Comparison of ENCODE assay signal across 2 cellular contexts in the genomic region with DNA sequence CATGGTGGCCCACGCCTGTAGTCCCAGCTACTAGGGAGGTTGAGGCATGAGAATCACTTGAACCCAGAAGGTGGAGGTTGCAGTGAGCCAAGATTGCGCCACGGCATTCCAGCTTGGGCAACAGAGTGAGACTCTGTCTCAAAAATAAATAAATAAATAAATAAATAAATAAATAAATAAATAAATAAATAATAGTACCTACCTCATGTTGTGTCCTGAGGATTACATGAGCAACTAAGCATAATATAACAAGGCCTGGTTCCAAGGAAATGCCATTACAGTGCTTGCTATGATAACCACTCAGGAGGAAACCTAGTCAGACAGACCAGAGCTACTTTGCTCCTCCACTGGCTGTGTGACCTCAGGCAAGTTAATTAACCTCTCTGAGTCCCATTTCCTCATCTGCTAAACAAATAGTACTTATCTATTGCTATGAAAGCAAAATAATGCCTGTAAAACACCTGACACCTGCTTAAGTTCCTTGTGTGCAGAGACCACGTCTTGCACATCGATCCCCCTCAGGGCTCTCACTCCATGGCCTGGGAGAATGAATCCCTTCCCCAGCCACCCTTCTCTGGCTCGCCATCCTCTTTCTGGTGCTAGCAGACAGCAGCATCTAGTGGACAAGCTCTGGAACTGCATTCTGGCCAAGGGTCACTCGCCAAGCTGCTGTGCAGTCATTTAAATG.
TF ChIP-seq lines count a peak whose summit lies in the region.

No MANE protein-coding gene starts in this region.

TF ChIP-seq in WTC11, 78 proteins besides CTCF, POLR2A, EP300 and RAD21 (continued from another document):
- TF ChIP-seq, protein P1, sequence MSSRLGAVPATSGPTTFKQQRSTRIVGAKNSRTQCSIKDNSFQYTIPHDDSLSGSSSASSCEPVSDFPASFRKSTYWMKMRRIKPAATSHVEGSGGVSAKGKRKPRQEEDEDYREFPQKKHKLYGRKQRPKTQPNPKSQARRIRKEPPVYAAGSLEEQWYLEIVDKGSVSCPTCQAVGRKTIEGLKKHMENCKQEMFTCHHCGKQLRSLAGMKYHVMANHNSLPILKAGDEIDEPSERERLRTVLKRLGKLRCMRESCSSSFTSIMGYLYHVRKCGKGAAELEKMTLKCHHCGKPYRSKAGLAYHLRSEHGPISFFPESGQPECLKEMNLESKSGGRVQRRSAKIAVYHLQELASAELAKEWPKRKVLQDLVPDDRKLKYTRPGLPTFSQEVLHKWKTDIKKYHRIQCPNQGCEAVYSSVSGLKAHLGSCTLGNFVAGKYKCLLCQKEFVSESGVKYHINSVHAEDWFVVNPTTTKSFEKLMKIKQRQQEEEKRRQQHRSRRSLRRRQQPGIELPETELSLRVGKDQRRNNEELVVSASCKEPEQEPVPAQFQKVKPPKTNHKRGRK (CRISPR knock-in tag; IDR thresholded peaks at IDR 0.05; ENCODE audit: borderline replicate concordance): no peak
- TF ChIP-seq, protein P2, sequence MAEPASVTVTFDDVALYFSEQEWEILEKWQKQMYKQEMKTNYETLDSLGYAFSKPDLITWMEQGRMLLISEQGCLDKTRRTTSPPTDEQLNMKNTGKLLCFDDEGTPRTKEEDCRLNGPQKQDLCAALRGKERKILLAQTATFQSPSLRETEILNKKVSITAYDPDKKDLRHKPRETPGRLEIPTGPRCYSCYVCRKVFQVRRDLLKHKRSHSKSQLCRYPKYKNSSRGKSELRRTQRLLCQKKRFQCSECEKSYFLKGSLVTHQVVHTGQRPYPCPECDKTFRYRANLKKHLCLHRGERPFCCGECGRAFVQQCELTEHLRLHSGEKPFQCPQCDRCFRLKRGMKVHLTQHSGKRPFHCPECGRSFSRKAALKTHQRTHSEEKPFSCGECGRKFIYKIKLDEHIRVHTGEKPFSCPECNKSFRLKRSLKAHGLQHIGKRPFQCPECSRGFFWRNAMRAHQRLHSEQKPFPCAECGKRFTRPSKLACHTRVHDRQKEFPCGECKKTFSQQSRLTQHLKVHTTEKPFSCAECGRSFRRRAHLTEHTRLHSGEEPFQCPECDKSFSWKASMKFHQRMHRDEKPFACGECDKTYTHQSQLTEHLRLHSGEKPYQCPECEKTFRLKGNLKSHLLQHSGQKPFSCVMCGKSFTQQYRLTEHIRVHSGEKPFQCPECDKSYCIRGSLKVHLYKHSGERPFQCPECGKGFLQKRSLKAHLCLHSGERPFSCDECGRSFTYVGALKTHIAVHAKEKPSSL (CRISPR knock-in tag; conservative IDR thresholded peaks at IDR 0.05): no peak
- TF ChIP-seq GTF2I (CRISPR knock-in tag; conservative IDR thresholded peaks at IDR 0.05) (peak; percentile 90), GABPB1 (CRISPR knock-in tag; IDR thresholded peaks at IDR 0.05) (0 out of 2 replicates have a peak, but pooled peaks have one; percentile 25)
- TF ChIP-seq, protein P3, sequence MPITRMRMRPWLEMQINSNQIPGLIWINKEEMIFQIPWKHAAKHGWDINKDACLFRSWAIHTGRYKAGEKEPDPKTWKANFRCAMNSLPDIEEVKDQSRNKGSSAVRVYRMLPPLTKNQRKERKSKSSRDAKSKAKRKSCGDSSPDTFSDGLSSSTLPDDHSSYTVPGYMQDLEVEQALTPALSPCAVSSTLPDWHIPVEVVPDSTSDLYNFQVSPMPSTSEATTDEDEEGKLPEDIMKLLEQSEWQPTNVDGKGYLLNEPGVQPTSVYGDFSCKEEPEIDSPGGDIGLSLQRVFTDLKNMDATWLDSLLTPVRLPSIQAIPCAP (CRISPR knock-in tag; IDR thresholded peaks at IDR 0.05): no peak
TF ChIP-seq in WTC11: peak in this region for 3.

TF ChIP-seq in HepG2, 621 proteins besides CTCF, POLR2A, EP300 and RAD21 (continued from another document and continues in another):
- TF ChIP-seq, protein P4, sequence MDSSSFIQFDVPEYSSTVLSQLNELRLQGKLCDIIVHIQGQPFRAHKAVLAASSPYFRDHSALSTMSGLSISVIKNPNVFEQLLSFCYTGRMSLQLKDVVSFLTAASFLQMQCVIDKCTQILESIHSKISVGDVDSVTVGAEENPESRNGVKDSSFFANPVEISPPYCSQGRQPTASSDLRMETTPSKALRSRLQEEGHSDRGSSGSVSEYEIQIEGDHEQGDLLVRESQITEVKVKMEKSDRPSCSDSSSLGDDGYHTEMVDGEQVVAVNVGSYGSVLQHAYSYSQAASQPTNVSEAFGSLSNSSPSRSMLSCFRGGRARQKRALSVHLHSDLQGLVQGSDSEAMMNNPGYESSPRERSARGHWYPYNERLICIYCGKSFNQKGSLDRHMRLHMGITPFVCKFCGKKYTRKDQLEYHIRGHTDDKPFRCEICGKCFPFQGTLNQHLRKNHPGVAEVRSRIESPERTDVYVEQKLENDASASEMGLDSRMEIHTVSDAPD (CRISPR knock-in tag; IDR thresholded peaks at IDR 0.05): no peak
- TF ChIP-seq, protein P5, sequence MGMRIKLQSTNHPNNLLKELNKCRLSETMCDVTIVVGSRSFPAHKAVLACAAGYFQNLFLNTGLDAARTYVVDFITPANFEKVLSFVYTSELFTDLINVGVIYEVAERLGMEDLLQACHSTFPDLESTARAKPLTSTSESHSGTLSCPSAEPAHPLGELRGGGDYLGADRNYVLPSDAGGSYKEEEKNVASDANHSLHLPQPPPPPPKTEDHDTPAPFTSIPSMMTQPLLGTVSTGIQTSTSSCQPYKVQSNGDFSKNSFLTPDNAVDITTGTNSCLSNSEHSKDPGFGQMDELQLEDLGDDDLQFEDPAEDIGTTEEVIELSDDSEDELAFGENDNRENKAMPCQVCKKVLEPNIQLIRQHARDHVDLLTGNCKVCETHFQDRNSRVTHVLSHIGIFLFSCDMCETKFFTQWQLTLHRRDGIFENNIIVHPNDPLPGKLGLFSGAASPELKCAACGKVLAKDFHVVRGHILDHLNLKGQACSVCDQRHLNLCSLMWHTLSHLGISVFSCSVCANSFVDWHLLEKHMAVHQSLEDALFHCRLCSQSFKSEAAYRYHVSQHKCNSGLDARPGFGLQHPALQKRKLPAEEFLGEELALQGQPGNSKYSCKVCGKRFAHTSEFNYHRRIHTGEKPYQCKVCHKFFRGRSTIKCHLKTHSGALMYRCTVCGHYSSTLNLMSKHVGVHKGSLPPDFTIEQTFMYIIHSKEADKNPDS (CRISPR knock-in tag; IDR thresholded peaks at IDR 0.05): no peak
- TF ChIP-seq ZNF616 (CRISPR knock-in tag; IDR thresholded peaks at IDR 0.05; ENCODE audit: low read depth): no peak
- TF ChIP-seq ARNT2 (CRISPR knock-in tag; IDR thresholded peaks at IDR 0.05; ENCODE audit: low read depth): peak; percentile 67; the same call in 1 of the 2 replicates
- no peak; the same call in 1 of the 2 replicates for TF ChIP-seq NR2C2 (CRISPR knock-in tag; IDR thresholded peaks at IDR 0.05; ENCODE audit: borderline replicate concordance)
- TF ChIP-seq, protein P6, sequence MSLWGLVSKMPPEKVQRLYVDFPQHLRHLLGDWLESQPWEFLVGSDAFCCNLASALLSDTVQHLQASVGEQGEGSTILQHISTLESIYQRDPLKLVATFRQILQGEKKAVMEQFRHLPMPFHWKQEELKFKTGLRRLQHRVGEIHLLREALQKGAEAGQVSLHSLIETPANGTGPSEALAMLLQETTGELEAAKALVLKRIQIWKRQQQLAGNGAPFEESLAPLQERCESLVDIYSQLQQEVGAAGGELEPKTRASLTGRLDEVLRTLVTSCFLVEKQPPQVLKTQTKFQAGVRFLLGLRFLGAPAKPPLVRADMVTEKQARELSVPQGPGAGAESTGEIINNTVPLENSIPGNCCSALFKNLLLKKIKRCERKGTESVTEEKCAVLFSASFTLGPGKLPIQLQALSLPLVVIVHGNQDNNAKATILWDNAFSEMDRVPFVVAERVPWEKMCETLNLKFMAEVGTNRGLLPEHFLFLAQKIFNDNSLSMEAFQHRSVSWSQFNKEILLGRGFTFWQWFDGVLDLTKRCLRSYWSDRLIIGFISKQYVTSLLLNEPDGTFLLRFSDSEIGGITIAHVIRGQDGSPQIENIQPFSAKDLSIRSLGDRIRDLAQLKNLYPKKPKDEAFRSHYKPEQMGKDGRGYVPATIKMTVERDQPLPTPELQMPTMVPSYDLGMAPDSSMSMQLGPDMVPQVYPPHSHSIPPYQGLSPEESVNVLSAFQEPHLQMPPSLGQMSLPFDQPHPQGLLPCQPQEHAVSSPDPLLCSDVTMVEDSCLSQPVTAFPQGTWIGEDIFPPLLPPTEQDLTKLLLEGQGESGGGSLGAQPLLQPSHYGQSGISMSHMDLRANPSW (CRISPR knock-in tag; IDR thresholded peaks at IDR 0.05; ENCODE audit: borderline replicate concordance): no peak
- no peak for TF ChIP-seq ZNF747 (CRISPR knock-in tag; IDR thresholded peaks at IDR 0.05; ENCODE audit: borderline replicate concordance)
- peak; percentile 52; the same call in 1 of the 2 replicates for TF ChIP-seq ZNF263 (CRISPR knock-in tag; IDR thresholded peaks at IDR 0.05)
- peak; percentile 81 for TF ChIP-seq SALL1 (CRISPR knock-in tag; IDR thresholded peaks at IDR 0.05)
- TF ChIP-seq ZNF788 (CRISPR knock-in tag; IDR thresholded peaks at IDR 0.05; ENCODE audit: borderline replicate concordance): no peak
- peak; percentile 39; the same call in 1 of the 2 replicates for TF ChIP-seq ISL2 (CRISPR knock-in tag; IDR thresholded peaks at IDR 0.05)
- no peak for TF ChIP-seq RORA (CRISPR knock-in tag; IDR thresholded peaks at IDR 0.05)
- no peak for TF ChIP-seq ZKSCAN5 (CRISPR knock-in tag; IDR thresholded peaks at IDR 0.05)
- TF ChIP-seq, protein P7, sequence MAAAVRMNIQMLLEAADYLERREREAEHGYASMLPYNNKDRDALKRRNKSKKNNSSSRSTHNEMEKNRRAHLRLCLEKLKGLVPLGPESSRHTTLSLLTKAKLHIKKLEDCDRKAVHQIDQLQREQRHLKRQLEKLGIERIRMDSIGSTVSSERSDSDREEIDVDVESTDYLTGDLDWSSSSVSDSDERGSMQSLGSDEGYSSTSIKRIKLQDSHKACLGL (CRISPR knock-in tag; IDR thresholded peaks at IDR 0.05): no peak
- TF ChIP-seq ZNF24 (IDR thresholded peaks at IDR 0.05): peak; percentile 49
- TF ChIP-seq ZBTB1 (CRISPR knock-in tag; IDR thresholded peaks at IDR 0.05; ENCODE audit: borderline replicate concordance): no peak
- no peak for TF ChIP-seq ZNF333 (CRISPR knock-in tag; IDR thresholded peaks at IDR 0.05; ENCODE audit: borderline replicate concordance)
- TF ChIP-seq, protein P8, sequence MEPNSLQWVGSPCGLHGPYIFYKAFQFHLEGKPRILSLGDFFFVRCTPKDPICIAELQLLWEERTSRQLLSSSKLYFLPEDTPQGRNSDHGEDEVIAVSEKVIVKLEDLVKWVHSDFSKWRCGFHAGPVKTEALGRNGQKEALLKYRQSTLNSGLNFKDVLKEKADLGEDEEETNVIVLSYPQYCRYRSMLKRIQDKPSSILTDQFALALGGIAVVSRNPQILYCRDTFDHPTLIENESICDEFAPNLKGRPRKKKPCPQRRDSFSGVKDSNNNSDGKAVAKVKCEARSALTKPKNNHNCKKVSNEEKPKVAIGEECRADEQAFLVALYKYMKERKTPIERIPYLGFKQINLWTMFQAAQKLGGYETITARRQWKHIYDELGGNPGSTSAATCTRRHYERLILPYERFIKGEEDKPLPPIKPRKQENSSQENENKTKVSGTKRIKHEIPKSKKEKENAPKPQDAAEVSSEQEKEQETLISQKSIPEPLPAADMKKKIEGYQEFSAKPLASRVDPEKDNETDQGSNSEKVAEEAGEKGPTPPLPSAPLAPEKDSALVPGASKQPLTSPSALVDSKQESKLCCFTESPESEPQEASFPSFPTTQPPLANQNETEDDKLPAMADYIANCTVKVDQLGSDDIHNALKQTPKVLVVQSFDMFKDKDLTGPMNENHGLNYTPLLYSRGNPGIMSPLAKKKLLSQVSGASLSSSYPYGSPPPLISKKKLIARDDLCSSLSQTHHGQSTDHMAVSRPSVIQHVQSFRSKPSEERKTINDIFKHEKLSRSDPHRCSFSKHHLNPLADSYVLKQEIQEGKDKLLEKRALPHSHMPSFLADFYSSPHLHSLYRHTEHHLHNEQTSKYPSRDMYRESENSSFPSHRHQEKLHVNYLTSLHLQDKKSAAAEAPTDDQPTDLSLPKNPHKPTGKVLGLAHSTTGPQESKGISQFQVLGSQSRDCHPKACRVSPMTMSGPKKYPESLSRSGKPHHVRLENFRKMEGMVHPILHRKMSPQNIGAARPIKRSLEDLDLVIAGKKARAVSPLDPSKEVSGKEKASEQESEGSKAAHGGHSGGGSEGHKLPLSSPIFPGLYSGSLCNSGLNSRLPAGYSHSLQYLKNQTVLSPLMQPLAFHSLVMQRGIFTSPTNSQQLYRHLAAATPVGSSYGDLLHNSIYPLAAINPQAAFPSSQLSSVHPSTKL (CRISPR knock-in tag; IDR thresholded peaks at IDR 0.05): peak; percentile 50; the same call in 1 of the 2 replicates
- TF ChIP-seq FOXC1 (CRISPR knock-in tag; IDR thresholded peaks at IDR 0.05; ENCODE audit: borderline replicate concordance): 0 out of 2 replicates have a peak, but pooled peaks have one; percentile 24
- TF ChIP-seq SNRNP70 (IDR thresholded peaks at IDR 0.05; ENCODE audit: low read depth, low read length): no peak
- no peak; the same call in 1 of the 2 replicates for TF ChIP-seq ZNF350 (CRISPR knock-in tag; IDR thresholded peaks at IDR 0.05; ENCODE audit: borderline replicate concordance, low read depth)
- TF ChIP-seq ZNF678 (CRISPR knock-in tag; IDR thresholded peaks at IDR 0.05): no peak
- TF ChIP-seq RNF2 (conservative IDR thresholded peaks at IDR 0.05; ENCODE audit: low read depth): no peak; the same call in 1 of the 2 replicates
- no peak for TF ChIP-seq HNRNPUL1 (IDR thresholded peaks at IDR 0.05; ENCODE audit: low read depth, low read length)
- TF ChIP-seq, protein P9, sequence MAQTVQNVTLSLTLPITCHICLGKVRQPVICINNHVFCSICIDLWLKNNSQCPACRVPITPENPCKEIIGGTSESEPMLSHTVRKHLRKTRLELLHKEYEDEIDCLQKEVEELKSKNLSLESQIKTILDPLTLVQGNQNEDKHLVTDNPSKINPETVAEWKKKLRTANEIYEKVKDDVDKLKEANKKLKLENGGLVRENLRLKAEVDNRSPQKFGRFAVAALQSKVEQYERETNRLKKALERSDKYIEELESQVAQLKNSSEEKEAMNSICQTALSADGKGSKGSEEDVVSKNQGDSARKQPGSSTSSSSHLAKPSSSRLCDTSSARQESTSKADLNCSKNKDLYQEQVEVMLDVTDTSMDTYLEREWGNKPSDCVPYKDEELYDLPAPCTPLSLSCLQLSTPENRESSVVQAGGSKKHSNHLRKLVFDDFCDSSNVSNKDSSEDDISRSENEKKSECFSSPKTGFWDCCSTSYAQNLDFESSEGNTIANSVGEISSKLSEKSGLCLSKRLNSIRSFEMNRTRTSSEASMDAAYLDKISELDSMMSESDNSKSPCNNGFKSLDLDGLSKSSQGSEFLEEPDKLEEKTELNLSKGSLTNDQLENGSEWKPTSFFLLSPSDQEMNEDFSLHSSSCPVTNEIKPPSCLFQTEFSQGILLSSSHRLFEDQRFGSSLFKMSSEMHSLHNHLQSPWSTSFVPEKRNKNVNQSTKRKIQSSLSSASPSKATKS (CRISPR knock-in tag; IDR thresholded peaks at IDR 0.05): no peak
- peak; percentile 88 for TF ChIP-seq KDM1A (CRISPR knock-in tag; IDR thresholded peaks at IDR 0.05)
- TF ChIP-seq ZNF205 (CRISPR knock-in tag; IDR thresholded peaks at IDR 0.05): peak; percentile 89
- TF ChIP-seq, protein P10, sequence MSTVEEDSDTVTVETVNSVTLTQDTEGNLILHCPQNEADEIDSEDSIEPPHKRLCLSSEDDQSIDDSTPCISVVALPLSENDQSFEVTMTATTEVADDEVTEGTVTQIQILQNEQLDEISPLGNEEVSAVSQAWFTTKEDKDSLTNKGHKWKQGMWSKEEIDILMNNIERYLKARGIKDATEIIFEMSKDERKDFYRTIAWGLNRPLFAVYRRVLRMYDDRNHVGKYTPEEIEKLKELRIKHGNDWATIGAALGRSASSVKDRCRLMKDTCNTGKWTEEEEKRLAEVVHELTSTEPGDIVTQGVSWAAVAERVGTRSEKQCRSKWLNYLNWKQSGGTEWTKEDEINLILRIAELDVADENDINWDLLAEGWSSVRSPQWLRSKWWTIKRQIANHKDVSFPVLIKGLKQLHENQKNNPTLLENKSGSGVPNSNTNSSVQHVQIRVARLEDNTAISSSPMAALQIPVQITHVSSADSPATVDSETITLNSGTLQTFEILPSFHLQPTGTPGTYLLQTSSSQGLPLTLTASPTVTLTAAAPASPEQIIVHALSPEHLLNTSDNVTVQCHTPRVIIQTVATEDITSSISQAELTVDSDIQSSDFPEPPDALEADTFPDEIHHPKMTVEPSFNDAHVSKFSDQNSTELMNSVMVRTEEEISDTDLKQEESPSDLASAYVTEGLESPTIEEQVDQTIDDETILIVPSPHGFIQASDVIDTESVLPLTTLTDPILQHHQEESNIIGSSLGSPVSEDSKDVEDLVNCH (CRISPR knock-in tag; IDR thresholded peaks at IDR 0.05): no peak
- TF ChIP-seq AGO2 (optimal IDR thresholded peaks at IDR 0.05; ENCODE audit: low read depth, low read length): no peak
